ENCODE assay signal across 21 cellular contexts in the genomic region with DNA sequence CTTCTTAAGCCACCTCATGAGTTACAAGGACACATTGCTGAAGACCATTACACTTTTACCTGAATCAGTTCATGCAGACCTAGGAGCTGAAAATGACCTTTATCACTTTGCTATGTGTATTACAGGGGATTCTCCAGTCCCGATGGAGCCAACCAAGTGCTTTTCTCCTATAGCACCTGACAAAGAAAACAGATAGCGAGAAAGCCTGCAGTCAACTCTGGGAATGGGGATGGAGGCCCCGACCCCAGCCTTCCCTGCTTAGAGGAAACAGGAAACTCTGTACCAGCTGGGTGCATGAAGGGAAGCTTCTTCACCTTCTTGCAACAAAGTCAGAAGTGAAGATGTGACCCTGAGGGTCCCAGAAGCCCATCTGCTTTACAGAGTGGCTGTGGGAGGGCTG.
"Had no signal": no experiment of that assay in that cellular context is flagged by ENCODE, and none has a peak within 500 bp of the region (broad histone marks: within the 10 kb centered on the region; RNA-seq: fewer than 3 reads in every experiment).

No MANE protein-coding gene starts in this region.

- DNase-seq: IMR-90, Karpas-422, KG1, MG63, NCI-H1436, NCI-H187, NCI-H2029, NCI-H2081 treated with DMSO at 0.1 percent for 48 hours, NCI-H2171, NCI-H226, NCI-H446, NCI-H510A, NCI-H524 treated with DMSO at 0.1 percent for 48 hours, NCI-H69, NCI-H774, Right ventricle myocardium superior, RPMI8226, SK-N-SH, SW 1271 had no signal

- FAIRE-seq: HepG2, RCC 7860 had no signal

- H3K9ac ChIP-seq: SK-N-SH had no signal

- ATAC-seq: HepG2 had no signal

- H3K27me3 ChIP-seq: MG63 had no signal

- H3K9me3 ChIP-seq: MG63, SK-N-SH had no signal

- H3K4me2 ChIP-seq: SK-N-SH had no signal

- H3K36me3 ChIP-seq: MG63 had no signal

- H3K4me3 ChIP-seq: MG63 had no signal
